20 cellular contexts compared by ENCODE assay signal in the genomic region with DNA sequence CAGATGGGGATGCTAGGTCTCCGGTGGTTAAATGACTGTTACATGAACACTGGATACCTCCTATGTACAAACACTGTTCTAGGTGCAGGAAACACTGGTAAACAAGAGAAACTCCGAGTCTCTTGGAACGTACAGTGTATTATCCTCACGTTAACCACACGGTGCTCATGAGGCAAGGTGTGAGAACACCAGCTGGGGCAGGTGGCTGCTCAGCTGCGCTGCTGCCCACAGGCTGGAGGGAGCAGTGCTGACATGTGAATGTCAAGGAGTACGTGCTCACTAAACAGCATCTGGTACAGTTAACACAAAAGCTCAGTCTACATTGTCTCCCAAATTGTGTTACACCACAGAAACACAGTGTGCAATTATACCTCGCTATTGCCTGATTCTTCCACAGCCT.
DNase-seq lines count a peak whose midpoint lies in the region; ATAC-seq, FAIRE-seq and TF ChIP-seq lines count a peak whose summit lies in the region.
"Had no signal": no experiment of that assay in that cellular context is flagged by ENCODE, and none has a peak within 500 bp of the region (broad histone marks: within the 10 kb centered on the region; RNA-seq: fewer than 3 reads in every experiment).

No MANE protein-coding gene starts in this region.

- H3K36me3 Mint-ChIP-seq in stimulated activated effector memory CD8-positive, alpha-beta T cell treated with anti-CD3 and anti-CD28 coated beads, Interleukin-12 subunit alpha, Interleukin-12 subunit beta, amount 100 ng/mL, for 72 hours, result no peaks in the 10 kb centered on the region

- peak overlapping the region; percentile 41 for H3K27ac Mint-ChIP-seq in stimulated activated effector memory CD8-positive, alpha-beta T cell treated with anti-CD3 and anti-CD28 coated beads, Interleukin-12 subunit alpha, Interleukin-12 subunit beta, amount 100 ng/mL, for 72 hours
- H3K27ac Mint-ChIP-seq: B cell had no signal

- no peak overlapping the region for H3K4me3 ChIP-seq in right atrium auricular region
- no peak overlapping the region for H3K4me3 ChIP-seq in bronchial epithelial cell (ENCODE audit: low read depth, low read length)
- H3K4me3 ChIP-seq: MG63, tibial nerve had no signal

- H3K4me3 Mint-ChIP-seq in stimulated activated effector memory CD8-positive, alpha-beta T cell treated with anti-CD3 and anti-CD28 coated beads, Interleukin-12 subunit alpha, Interleukin-12 subunit beta, amount 100 ng/mL, for 72 hours, result no peak overlapping the region
- H3K4me3 Mint-ChIP-seq: B cell had no signal

- intact Hi-C loops in cardiac septum (cut with DNase I), result no loop called here

- no peaks in the 10 kb centered on the region for H3K9me3 ChIP-seq in right atrium auricular region
- H3K9me3 ChIP-seq: MG63, tibial nerve had no signal

- peaks cover 21% of the 10 kb centered on the region for H3K4me1 Mint-ChIP-seq in stimulated activated effector memory CD8-positive, alpha-beta T cell treated with anti-CD3 and anti-CD28 coated beads, Interleukin-12 subunit alpha, Interleukin-12 subunit beta, amount 100 ng/mL, for 72 hours
- H3K4me1 Mint-ChIP-seq: B cell had no signal

- no peaks in the 10 kb centered on the region for H3K27me3 ChIP-seq in right atrium auricular region
- H3K27me3 ChIP-seq in bronchial epithelial cell (ENCODE audit: control insufficient read depth, insufficient read depth, low read length), result no peaks in the 10 kb centered on the region
- H3K27me3 ChIP-seq: MG63, tibial nerve had no signal

- peak; percentile 82 for ATAC-seq in stimulated activated effector memory CD8-positive, alpha-beta T cell treated with anti-CD3 and anti-CD28 coated beads, Interleukin-12 subunit alpha, Interleukin-12 subunit beta, amount 100 ng/mL, for 72 hours
- ATAC-seq in esophagus mucosa, result no peak
- ATAC-seq: foreskin keratinocyte had no signal

- TF ChIP-seq CTCF in right atrium auricular region (IDR thresholded peaks at IDR 0.05) (no peak), bronchial epithelial cell (IDR thresholded peaks at IDR 0.05; ENCODE audit: insufficient read depth, low read length, severe bottlenecking) (no peak)

- no peaks in the 10 kb centered on the region for H3K9me3 Mint-ChIP-seq in stimulated activated effector memory CD8-positive, alpha-beta T cell treated with anti-CD3 and anti-CD28 coated beads, Interleukin-12 subunit alpha, Interleukin-12 subunit beta, amount 100 ng/mL, for 72 hours

- H3K27ac ChIP-seq in right atrium auricular region, result no peak overlapping the region
- H3K27ac ChIP-seq: foreskin keratinocyte, tibial nerve had no signal

- DNase-seq in cardiac septum (ENCODE audit: low spot score) (peak; percentile 33), right atrium auricular region (ENCODE audit: low spot score) (no peak), NCI-H2171 (lab: John Stamatoyannopoulos, UW) (peak; percentile 28), bronchial epithelial cell (ENCODE audit: low read depth) (no peak), GF-D8 (lab: John Stamatoyannopoulos, UW) (no peak), dedifferentiated amniotic fluid mesenchymal stem cell (ENCODE audit: extremely low spot score) (no peak)
- DNase-seq in stimulated activated effector memory CD8-positive, alpha-beta T cell treated with anti-CD3 and anti-CD28 coated beads, Interleukin-12 subunit alpha, Interleukin-12 subunit beta, amount 100 ng/mL, for 72 hours (ENCODE audit: low spot score in 2 of 2), result no peak
- DNase-seq: activated CD4-positive, CD25-positive, alpha-beta regulatory T cell; amniotic stem cell; cerebellar nuclear complex; foreskin keratinocyte; HCEC 1CT; MG63; NCI-H2081; SIG-M5; stimulated activated CD4-positive, alpha-beta T cell treated with anti-CD3 and anti-CD28 coated beads, Interleukin-4, amount 100 ng/mL, for 24 hours had no signal

- FAIRE-seq in bronchial epithelial cell (lab: Jason Lieb, UNC), result peak; percentile 90
- FAIRE-seq: GM18507 had no signal

- H3K4me1 ChIP-seq in right atrium auricular region, result no peaks in the 10 kb centered on the region
- H3K4me1 ChIP-seq: foreskin keratinocyte, tibial nerve had no signal

- H3K36me3 ChIP-seq in right atrium auricular region, result no peaks in the 10 kb centered on the region
- H3K36me3 ChIP-seq in bronchial epithelial cell (ENCODE audit: control insufficient read depth, insufficient read depth, low read length), result no peaks in the 10 kb centered on the region
- H3K36me3 ChIP-seq: MG63, tibial nerve had no signal

Comparison
In these comparisons a context has a peak if more than half of its experiments do, and no peak if none do; other contexts are left out.
1. DNase-seq: peak in cardiac septum (single experiment) and NCI-H2171 (single experiment); none in right atrium auricular region (single experiment), bronchial epithelial cell (single experiment), stimulated activated effector memory CD8-positive, alpha-beta T cell treated with anti-CD3 and anti-CD28 coated beads, Interleukin-12 subunit alpha, Interleukin-12 subunit beta, amount 100 ng/mL, for 72 hours (0 of 2), GF-D8 (single experiment) and dedifferentiated amniotic fluid mesenchymal stem cell (single experiment).